20 cellular contexts compared by ENCODE assay signal in genomic region chr3:38957296-38957695, GRCh38.
DNase-seq lines count a peak whose midpoint lies in the region; FAIRE-seq and TF ChIP-seq lines count a peak whose summit lies in the region.
"Had no signal": no experiment of that assay in that cellular context is flagged by ENCODE, and none has a peak within 500 bp of the region (broad histone marks: within the 10 kb centered on the region; RNA-seq: fewer than 3 reads in every experiment).

No MANE protein-coding gene starts in this region.

- H3K27ac Mint-ChIP-seq in activated CD4-positive, alpha-beta memory T cell treated with anti-CD3 and anti-CD28 coated beads for 36 hours, result no peak overlapping the region
- H3K27ac Mint-ChIP-seq: CD4-positive, CD25-positive, alpha-beta regulatory T cell; CD8-positive, alpha-beta memory T cell; HFFc6 had no signal

- TF ChIP-seq CTCF in epithelial cell of esophagus (IDR thresholded peaks at IDR 0.05; ENCODE audit: insufficient read depth, low read depth, low read length, missing control alignments), result no peak
- no peak for TF ChIP-seq CTCF in keratinocyte (optimal IDR thresholded peaks at IDR 0.05 in 1 of 3, IDR thresholded peaks at IDR 0.05 in 1 of 3, conservative IDR thresholded peaks at IDR 0.05 in 1 of 3; ENCODE audit: extremely low read depth in 1 of 3, insufficient read depth in 2 of 3, low read length in 3 of 3)

- H3K9me3 ChIP-seq in keratinocyte (ENCODE audit: control insufficient read depth, low read depth, low read length), result no peaks in the 10 kb centered on the region
- H3K9me3 ChIP-seq: BE2C had no signal

- no peaks in the 10 kb centered on the region for H3K9me1 ChIP-seq in keratinocyte (ENCODE audit: control insufficient read depth, extremely low read depth, insufficient read depth, low read length)

- dilution Hi-C loops in keratinocyte (cut with MboI; ENCODE audit: extremely low pct_ligation_motif_present, low sequenced_read_pairs), result no loop called here

- no peaks in the 10 kb centered on the region for H3K4me1 Mint-ChIP-seq in activated CD4-positive, alpha-beta memory T cell treated with anti-CD3 and anti-CD28 coated beads for 36 hours (ENCODE audit: low read depth)

- H3K27me3 ChIP-seq in keratinocyte (ENCODE audit: control insufficient read depth, extremely low read depth, insufficient read depth, low read length), result no peaks in the 10 kb centered on the region
- H3K27me3 ChIP-seq: BE2C had no signal

- CTCF ChIA-PET in activated CD4-positive, alpha-beta memory T cell treated with anti-CD3 and anti-CD28 coated beads for 36 hours (lab: Charles Lee), result no interaction called here

- no peaks in the 10 kb centered on the region for H4K20me1 ChIP-seq in keratinocyte (ENCODE audit: control insufficient read depth, extremely low read depth, insufficient read depth, low read length)

- H3K36me3 Mint-ChIP-seq in activated CD4-positive, alpha-beta memory T cell treated with anti-CD3 and anti-CD28 coated beads for 36 hours, result no peaks in the 10 kb centered on the region
- H3K36me3 Mint-ChIP-seq: CD4-positive, CD25-positive, alpha-beta regulatory T cell; CD8-positive, alpha-beta memory T cell had no signal

- POLR2A ChIA-PET in activated CD4-positive, alpha-beta memory T cell treated with anti-CD3 and anti-CD28 coated beads for 36 hours (lab: Charles Lee), result no interaction called here

- no peak overlapping the region for H3K27ac ChIP-seq in keratinocyte (ENCODE audit: control insufficient read depth, insufficient read depth, low read length)

- no peaks in the 10 kb centered on the region for H3K36me3 ChIP-seq in keratinocyte (ENCODE audit: control insufficient read depth in 2 of 2, extremely low read depth in 1 of 2, insufficient read depth in 2 of 2, low read length in 2 of 2)
- H3K36me3 ChIP-seq: BE2C had no signal

- DNase-seq in ELF-1 (ENCODE audit: low read depth, low spot score), result peak; percentile 44
- peak; percentile 76 for DNase-seq in epithelial cell of esophagus (ENCODE audit: low read depth)
- no peak for DNase-seq in keratinocyte (ENCODE audit: low read depth, low spot score)
- DNase-seq in NCI-H524 treated with DMSO at 0.1 percent for 48 hours (lab: John Stamatoyannopoulos, UW), result no peak
- DNase-seq in NCI-H187 treated with DMSO at 0.1 percent for 48 hours (lab: John Stamatoyannopoulos, UW), result no peak
- DNase-seq in activated CD4-positive, alpha-beta memory T cell treated with anti-CD3 and anti-CD28 coated beads for 36 hours, result no peak
- DNase-seq: BE2C; C1 segment of cervical spinal cord; CD4-positive, CD25-positive, alpha-beta regulatory T cell; CD8-positive, alpha-beta memory T cell; COR-L47; DMS 273 treated with DMSO at 0.1 percent for 48 hours; DMS53; DND-41; GDM1; GOT3; H7; HFFc6; IMR-90 had no signal

- no peak overlapping the region for H3K4me3 Mint-ChIP-seq in activated CD4-positive, alpha-beta memory T cell treated with anti-CD3 and anti-CD28 coated beads for 36 hours
- H3K4me3 Mint-ChIP-seq: CD4-positive, CD25-positive, alpha-beta regulatory T cell; CD8-positive, alpha-beta memory T cell; HFFc6 had no signal

- H3K79me2 ChIP-seq in keratinocyte (ENCODE audit: control insufficient read depth, insufficient read depth, low read length), result no peaks in the 10 kb centered on the region

- H3K4me3 ChIP-seq in epithelial cell of esophagus (ENCODE audit: low read length) (no peak overlapping the region), keratinocyte (ENCODE audit: control insufficient read depth in 2 of 3, extremely low read depth in 1 of 3, insufficient read depth in 2 of 3, low read depth in 1 of 3, low read length in 3 of 3) (no peak overlapping the region)

- intact Hi-C loops in activated CD4-positive, alpha-beta memory T cell treated with anti-CD3 and anti-CD28 coated beads for 36 hours (cut with micrococcal nuclease), result no loop called here

- peak; percentile 73 for FAIRE-seq in keratinocyte (lab: Jason Lieb, UNC)
- FAIRE-seq: HTR-8/SVneo had no signal

- H3K4me1 ChIP-seq in keratinocyte (ENCODE audit: control insufficient read depth, extremely low read depth, insufficient read depth, low read length), result peaks cover 4% of the 10 kb centered on the region
- H3K4me1 ChIP-seq: BE2C had no signal

- no peak overlapping the region for H3K9ac ChIP-seq in keratinocyte (ENCODE audit: control insufficient read depth, extremely low read depth, insufficient read depth, low read length)

- peak overlapping the region; percentile 13 for H2AFZ ChIP-seq in keratinocyte (ENCODE audit: control insufficient read depth, low read length)

- H3K9me3 Mint-ChIP-seq in activated CD4-positive, alpha-beta memory T cell treated with anti-CD3 and anti-CD28 coated beads for 36 hours, result no peaks in the 10 kb centered on the region
- H3K9me3 Mint-ChIP-seq: CD4-positive, CD25-positive, alpha-beta regulatory T cell; CD8-positive, alpha-beta memory T cell; HFFc6 had no signal

- H3K27me3 Mint-ChIP-seq in activated CD4-positive, alpha-beta memory T cell treated with anti-CD3 and anti-CD28 coated beads for 36 hours, result no peaks in the 10 kb centered on the region

- no peak overlapping the region for H3K4me2 ChIP-seq in keratinocyte (ENCODE audit: control insufficient read depth, extremely low read depth, insufficient read depth, low read depth, low read length)

Comparison
In these comparisons a context has a peak if more than half of its experiments do, and no peak if none do; other contexts are left out.
1. DNase-seq: peak in ELF-1 (single experiment) and epithelial cell of esophagus (single experiment); none in keratinocyte (single experiment), NCI-H524 treated with DMSO at 0.1 percent for 48 hours (single experiment), NCI-H187 treated with DMSO at 0.1 percent for 48 hours (single experiment) and activated CD4-positive, alpha-beta memory T cell treated with anti-CD3 and anti-CD28 coated beads for 36 hours (single experiment).